ENCODE assay signal across 8 cellular contexts in genomic region chr7:150428671-150429451, GRCh38. TPM values are rescaled to one million over a fixed set of nuclear protein-coding genes. Genes with fewer than 3 reads are reported as not detected.
DNase-seq lines count a peak whose midpoint lies in the region; ATAC-seq, FAIRE-seq and TF ChIP-seq lines count a peak whose summit lies in the region.

No MANE protein-coding gene starts in this region.

- POLR2A ChIA-PET in A549 (lab: Yijun Ruan, JAX): no interaction called here

- FAIRE-seq in A549 (lab: Jason Lieb, UNC): peak; percentile 13
- FAIRE-seq in kidney (lab: Jason Lieb, UNC): no peak

- intact Hi-C loops in sciatic nerve (cut with DNase I): no loop called here
- intact Hi-C loops in gastrocnemius medialis (cut with DNase I; ENCODE audit: low total_unique reads): no loop called here
- intact Hi-C loops in kidney (cut with DNase I): no loop called here

- in situ Hi-C loops in KBM-7 (cut with MboI; ENCODE audit: low pct_unique_long_range_greater_than_20kb, low sequenced_read_pairs) (no loop called here), gastrocnemius medialis (cut with MboI; ENCODE audit: low sequenced_read_pairs in 4 of 4) (no loop called here)

- no peak for TF ChIP-seq POLR2A in A549 (IDR thresholded peaks at IDR 0.05; ENCODE audit: low read length)
- TF ChIP-seq POLR2A in gastrocnemius medialis (IDR thresholded peaks at IDR 0.05): no peak

- no peak for TF ChIP-seq EP300 in A549 (IDR thresholded peaks at IDR 0.05)

- CTCF ChIA-PET in A549 (lab: Yijun Ruan, JAX): interaction anchor here (1.2 kb wide), 1 partner anchor 143 kb away, joined by 4 read pairs; no protein-coding TSS in a partner anchor

- H3K4me3 ChIP-seq in A549 (no peak overlapping the region), fibroblast of mammary gland (ENCODE audit: control insufficient read depth, low read depth, low read length) (no peak overlapping the region), gastrocnemius medialis (no peak overlapping the region), kidney (ENCODE audit: low read length in 2 of 2) (no peak overlapping the region)

- H3K4me1 ChIP-seq in A549 (peaks cover 13% of the 10 kb centered on the region; the same call in 2 of the 3 replicates), gastrocnemius medialis (no peaks in the 10 kb centered on the region), kidney (ENCODE audit: control insufficient read depth in 1 of 2, insufficient read depth in 1 of 2, low read depth in 1 of 2, low read length in 2 of 2) (peaks cover 0 to 4% of the 10 kb centered on the region in 2 donors)

- WGBS in A549 (ENCODE audit: missing lambda C conversion rate): 14% methylated on average over 7 of the region's 11 CpGs

- no peak overlapping the region for H3K9ac ChIP-seq in kidney (ENCODE audit: low read length in 2 of 2)

- H3K4me2 ChIP-seq in A549: peak overlapping the region; percentile 57

- DNase-seq in A549 (ENCODE audit: low read depth in 1 of 2, low spot score in 1 of 2) (peak; percentile 69), KBM-7 (peak; percentile 98), fibroblast of mammary gland (ENCODE audit: low read depth) (peak; percentile 82), sciatic nerve (ENCODE audit: low spot score) (peak; percentile 54), gastrocnemius medialis (no peak), kidney (no peak)

- TF ChIP-seq CTCF in A549 (IDR thresholded peaks at IDR 0.05): no peak
- no peak for TF ChIP-seq CTCF in fibroblast of mammary gland (conservative IDR thresholded peaks at IDR 0.05; ENCODE audit: control insufficient read depth, insufficient read depth, low read depth, low read length)
- TF ChIP-seq CTCF in gastrocnemius medialis (IDR thresholded peaks at IDR 0.05 in 4 of 5, conservative IDR thresholded peaks at IDR 0.05 in 1 of 5): no peak
- no peak for TF ChIP-seq CTCF in kidney (IDR thresholded peaks at IDR 0.05; ENCODE audit: borderline replicate concordance, extremely low read depth, insufficient read depth)

- H3K36me3 ChIP-seq in gastrocnemius medialis: no peaks in the 10 kb centered on the region
- H3K36me3 ChIP-seq in kidney (ENCODE audit: control insufficient read depth in 1 of 2, insufficient read depth in 2 of 2, low read length in 2 of 2): no peaks in the 10 kb centered on the region

- H3K27ac ChIP-seq in A549 (peak overlapping the region in 1 of 2 experiments; percentile 59; a peak in 3 of 6 replicates), gastrocnemius medialis (no peak overlapping the region), kidney (ENCODE audit: low read depth in 2 of 2, low read length in 2 of 2) (no peak overlapping the region)

- ATAC-seq in A549: peak; percentile 83 to 91
- ATAC-seq in GM18517 (IDR thresholded peaks at IDR 0.05; ENCODE audit: unreplicated experiment): peak; percentile 45
- peak; percentile 79 for ATAC-seq in SK-N-SH treated with all-trans-retinoic acid at 6 μM for 48 hours
- no peak for ATAC-seq in sciatic nerve
- no peak for ATAC-seq in gastrocnemius medialis

- no peak for TF ChIP-seq RAD21 in A549 (conservative IDR thresholded peaks at IDR 0.05 in 1 of 2, IDR thresholded peaks at IDR 0.05 in 1 of 2)

- H3K9me3 ChIP-seq in A549 (no peaks in the 10 kb centered on the region), gastrocnemius medialis (no peaks in the 10 kb centered on the region), kidney (ENCODE audit: control insufficient read depth in 1 of 2, low read length in 2 of 2) (no peaks in the 10 kb centered on the region)

- no peaks in the 10 kb centered on the region for H3K27me3 ChIP-seq in gastrocnemius medialis

TF ChIP-seq in A549, 52 proteins besides CTCF, POLR2A, EP300 and RAD21:
- TF ChIP-seq RFX5 (IDR thresholded peaks at IDR 0.05) (no peak), KDM1A (IDR thresholded peaks at IDR 0.05; ENCODE audit: low read depth) (no peak), NR3C1 (IDR thresholded peaks at IDR 0.05) (no peak)
- TF ChIP-seq, protein P1, sequence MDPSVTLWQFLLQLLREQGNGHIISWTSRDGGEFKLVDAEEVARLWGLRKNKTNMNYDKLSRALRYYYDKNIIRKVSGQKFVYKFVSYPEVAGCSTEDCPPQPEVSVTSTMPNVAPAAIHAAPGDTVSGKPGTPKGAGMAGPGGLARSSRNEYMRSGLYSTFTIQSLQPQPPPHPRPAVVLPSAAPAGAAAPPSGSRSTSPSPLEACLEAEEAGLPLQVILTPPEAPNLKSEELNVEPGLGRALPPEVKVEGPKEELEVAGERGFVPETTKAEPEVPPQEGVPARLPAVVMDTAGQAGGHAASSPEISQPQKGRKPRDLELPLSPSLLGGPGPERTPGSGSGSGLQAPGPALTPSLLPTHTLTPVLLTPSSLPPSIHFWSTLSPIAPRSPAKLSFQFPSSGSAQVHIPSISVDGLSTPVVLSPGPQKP (IDR thresholded peaks at IDR 0.05; ENCODE audit: low read depth, low read length): no peak
TF ChIP-seq in A549: peak in this region for 0.

TF ChIP-seq in SK-N-SH treated with all-trans-retinoic acid at 6 μM for 48 hours, 23 proteins besides CTCF, POLR2A, EP300 and RAD21:
- TF ChIP-seq RARB (CRISPR knock-in tag; IDR thresholded peaks at IDR 0.05) (no peak), ZNF565 (CRISPR knock-in tag; conservative IDR thresholded peaks at IDR 0.05; ENCODE audit: low read depth) (no peak), BACH2 (CRISPR knock-in tag; IDR thresholded peaks at IDR 0.05; ENCODE audit: borderline replicate concordance) (no peak), ZFP3 (CRISPR knock-in tag; IDR thresholded peaks at IDR 0.05) (no peak)
- TF ChIP-seq, protein P2, sequence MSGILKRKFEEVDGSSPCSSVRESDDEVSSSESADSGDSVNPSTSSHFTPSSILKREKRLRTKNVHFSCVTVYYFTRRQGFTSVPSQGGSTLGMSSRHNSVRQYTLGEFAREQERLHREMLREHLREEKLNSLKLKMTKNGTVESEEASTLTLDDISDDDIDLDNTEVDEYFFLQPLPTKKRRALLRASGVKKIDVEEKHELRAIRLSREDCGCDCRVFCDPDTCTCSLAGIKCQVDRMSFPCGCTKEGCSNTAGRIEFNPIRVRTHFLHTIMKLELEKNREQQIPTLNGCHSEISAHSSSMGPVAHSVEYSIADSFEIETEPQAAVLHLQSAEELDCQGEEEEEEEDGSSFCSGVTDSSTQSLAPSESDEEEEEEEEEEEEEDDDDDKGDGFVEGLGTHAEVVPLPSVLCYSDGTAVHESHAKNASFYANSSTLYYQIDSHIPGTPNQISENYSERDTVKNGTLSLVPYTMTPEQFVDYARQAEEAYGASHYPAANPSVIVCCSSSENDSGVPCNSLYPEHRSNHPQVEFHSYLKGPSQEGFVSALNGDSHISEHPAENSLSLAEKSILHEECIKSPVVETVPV (CRISPR knock-in tag; IDR thresholded peaks at IDR 0.05): no peak

RNA-seq across cellular contexts. Expression of gene GIMAP8, which starts 21.6 kb away (rescaled TPM):
- polyA plus RNA-seq in A549 (2011; rRNA removed) (not detected in 2 replicates), A549 (2017; fragmentation: RNase III; extraction: RNeasy Plus Mini Kit Qiagen cat#74134 plus additional on column Dnase treatment) (not detected in 3 replicates), kidney (ENCODE audit: insufficient read depth, low read depth, low replicate concordance) (10.2 TPM)
- not detected in 2 replicates for polyA plus RNA-seq in A549 (2012; cell fraction: cytosol; rRNA removed)
- not detected in 2 replicates for polyA plus RNA-seq in A549 (2012; cell fraction: nucleus; rRNA removed)
- polyA minus RNA-seq in A549 (2011; rRNA and poly(A)+ RNA removed): not detected in 2 replicates
- total RNA-seq in sciatic nerve (22.4 TPM), gastrocnemius medialis (10 to 100 TPM in 1 of 4 donors, 1 to 10 TPM in 3; 5.4 to 10.4 (median 7.1) TPM), kidney (24.3 TPM)

RNA-seq across cellular contexts. Expression of gene ZNF775, which starts 49.7 kb away (rescaled TPM):
- polyA plus RNA-seq in A549 (2011; rRNA removed): 1.5 and 1.7 TPM in 2 replicates
- 3.7 and 5.1 TPM in 2 replicates for polyA plus RNA-seq in A549 (2012; cell fraction: cytosol; rRNA removed)
- polyA plus RNA-seq in A549 (2012; cell fraction: nucleus; rRNA removed): 4.8 and 9.0 TPM in 2 replicates
- 4.5 to 5.4 TPM (median 5.4 TPM) in 3 replicates for polyA plus RNA-seq in A549 (2017; fragmentation: RNase III; extraction: RNeasy Plus Mini Kit Qiagen cat#74134 plus additional on column Dnase treatment)
- 0.83 and 1.2 TPM in 2 replicates for polyA minus RNA-seq in A549 (2011; rRNA and poly(A)+ RNA removed)
- total RNA-seq in sciatic nerve: 11.1 TPM
- total RNA-seq in gastrocnemius medialis: 1 to 10 TPM; 3.1 to 7.5 (median 3.3) TPM
- 3.7 TPM for total RNA-seq in kidney
- 5.2 TPM for polyA plus RNA-seq in kidney (ENCODE audit: insufficient read depth, low read depth, low replicate concordance)

Comparison
In these comparisons a context has a peak if more than half of its experiments do, and no peak if none do; other contexts are left out.
1. ATAC-seq: peak in A549 (2 of 2), GM18517 (single experiment) and SK-N-SH treated with all-trans-retinoic acid at 6 μM for 48 hours (single experiment); none in sciatic nerve (single experiment) and gastrocnemius medialis (0 of 2).
2. DNase-seq: peak in A549 (2 of 2), KBM-7 (single experiment), fibroblast of mammary gland (single experiment) and sciatic nerve (single experiment); none in gastrocnemius medialis (0 of 2) and kidney (single experiment).